1 cellular context compared by ENCODE assay signal in the genomic region with DNA sequence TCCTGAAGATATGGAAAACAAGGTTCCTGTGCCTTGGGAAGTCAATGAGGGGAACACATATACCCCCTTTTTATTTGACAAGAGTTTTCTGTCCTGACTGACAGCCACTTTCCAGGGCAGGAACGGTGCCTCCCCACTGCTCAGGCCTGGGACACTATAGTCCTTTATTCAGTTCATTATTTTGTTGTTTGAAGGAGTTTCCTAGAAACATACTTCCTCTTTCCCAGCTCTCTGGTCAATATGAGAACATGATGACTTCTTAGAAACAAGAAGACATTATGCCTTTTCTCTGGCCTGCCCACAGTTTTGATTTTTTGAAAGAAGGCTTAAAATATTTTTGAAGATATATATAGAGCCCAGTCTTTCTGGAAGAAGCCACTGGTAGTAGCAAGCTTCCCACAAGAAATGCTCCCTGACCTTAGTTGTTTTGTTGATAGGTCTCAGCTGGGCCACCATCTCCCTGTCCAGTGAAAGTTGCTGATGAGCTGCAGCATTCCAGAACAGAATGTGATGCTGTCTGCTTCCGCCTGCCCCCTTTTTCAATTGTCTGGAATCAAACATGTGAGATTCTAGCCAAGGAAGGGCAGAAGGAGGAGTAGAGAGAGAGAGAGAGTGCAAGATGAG.
TF ChIP-seq lines count a peak whose summit lies in the region.

No MANE protein-coding gene starts in this region.

TF ChIP-seq in GM23338, 12 proteins besides CTCF, POLR2A, EP300 and RAD21 (continued from another document):
- TF ChIP-seq, protein P1, sequence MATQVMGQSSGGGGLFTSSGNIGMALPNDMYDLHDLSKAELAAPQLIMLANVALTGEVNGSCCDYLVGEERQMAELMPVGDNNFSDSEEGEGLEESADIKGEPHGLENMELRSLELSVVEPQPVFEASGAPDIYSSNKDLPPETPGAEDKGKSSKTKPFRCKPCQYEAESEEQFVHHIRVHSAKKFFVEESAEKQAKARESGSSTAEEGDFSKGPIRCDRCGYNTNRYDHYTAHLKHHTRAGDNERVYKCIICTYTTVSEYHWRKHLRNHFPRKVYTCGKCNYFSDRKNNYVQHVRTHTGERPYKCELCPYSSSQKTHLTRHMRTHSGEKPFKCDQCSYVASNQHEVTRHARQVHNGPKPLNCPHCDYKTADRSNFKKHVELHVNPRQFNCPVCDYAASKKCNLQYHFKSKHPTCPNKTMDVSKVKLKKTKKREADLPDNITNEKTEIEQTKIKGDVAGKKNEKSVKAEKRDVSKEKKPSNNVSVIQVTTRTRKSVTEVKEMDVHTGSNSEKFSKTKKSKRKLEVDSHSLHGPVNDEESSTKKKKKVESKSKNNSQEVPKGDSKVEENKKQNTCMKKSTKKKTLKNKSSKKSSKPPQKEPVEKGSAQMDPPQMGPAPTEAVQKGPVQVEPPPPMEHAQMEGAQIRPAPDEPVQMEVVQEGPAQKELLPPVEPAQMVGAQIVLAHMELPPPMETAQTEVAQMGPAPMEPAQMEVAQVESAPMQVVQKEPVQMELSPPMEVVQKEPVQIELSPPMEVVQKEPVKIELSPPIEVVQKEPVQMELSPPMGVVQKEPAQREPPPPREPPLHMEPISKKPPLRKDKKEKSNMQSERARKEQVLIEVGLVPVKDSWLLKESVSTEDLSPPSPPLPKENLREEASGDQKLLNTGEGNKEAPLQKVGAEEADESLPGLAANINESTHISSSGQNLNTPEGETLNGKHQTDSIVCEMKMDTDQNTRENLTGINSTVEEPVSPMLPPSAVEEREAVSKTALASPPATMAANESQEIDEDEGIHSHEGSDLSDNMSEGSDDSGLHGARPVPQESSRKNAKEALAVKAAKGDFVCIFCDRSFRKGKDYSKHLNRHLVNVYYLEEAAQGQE (IDR thresholded peaks at IDR 0.05; ENCODE audit: unreplicated experiment) = no peak
- TF ChIP-seq EZH2phosphoT487 (IDR thresholded peaks at IDR 0.05; ENCODE audit: unreplicated experiment) = no peak
- no peak for TF ChIP-seq ZNF114 (CRISPR knock-in tag; IDR thresholded peaks at IDR 0.05)
- TF ChIP-seq CREB1 (CRISPR knock-in tag; IDR thresholded peaks at IDR 0.05; ENCODE audit: low read depth) = no peak
- no peak for TF ChIP-seq ZNF331 (CRISPR knock-in tag; IDR thresholded peaks at IDR 0.05; ENCODE audit: low read depth)
- no peak for TF ChIP-seq POLR2AphosphoS5 (IDR thresholded peaks at IDR 0.05; ENCODE audit: low read depth)
- TF ChIP-seq EZH2 (IDR thresholded peaks at IDR 0.05; ENCODE audit: low read depth, unreplicated experiment) = no peak
- no peak for TF ChIP-seq NANOG (IDR thresholded peaks at IDR 0.05; ENCODE audit: borderline replicate concordance)
- TF ChIP-seq, protein P2, sequence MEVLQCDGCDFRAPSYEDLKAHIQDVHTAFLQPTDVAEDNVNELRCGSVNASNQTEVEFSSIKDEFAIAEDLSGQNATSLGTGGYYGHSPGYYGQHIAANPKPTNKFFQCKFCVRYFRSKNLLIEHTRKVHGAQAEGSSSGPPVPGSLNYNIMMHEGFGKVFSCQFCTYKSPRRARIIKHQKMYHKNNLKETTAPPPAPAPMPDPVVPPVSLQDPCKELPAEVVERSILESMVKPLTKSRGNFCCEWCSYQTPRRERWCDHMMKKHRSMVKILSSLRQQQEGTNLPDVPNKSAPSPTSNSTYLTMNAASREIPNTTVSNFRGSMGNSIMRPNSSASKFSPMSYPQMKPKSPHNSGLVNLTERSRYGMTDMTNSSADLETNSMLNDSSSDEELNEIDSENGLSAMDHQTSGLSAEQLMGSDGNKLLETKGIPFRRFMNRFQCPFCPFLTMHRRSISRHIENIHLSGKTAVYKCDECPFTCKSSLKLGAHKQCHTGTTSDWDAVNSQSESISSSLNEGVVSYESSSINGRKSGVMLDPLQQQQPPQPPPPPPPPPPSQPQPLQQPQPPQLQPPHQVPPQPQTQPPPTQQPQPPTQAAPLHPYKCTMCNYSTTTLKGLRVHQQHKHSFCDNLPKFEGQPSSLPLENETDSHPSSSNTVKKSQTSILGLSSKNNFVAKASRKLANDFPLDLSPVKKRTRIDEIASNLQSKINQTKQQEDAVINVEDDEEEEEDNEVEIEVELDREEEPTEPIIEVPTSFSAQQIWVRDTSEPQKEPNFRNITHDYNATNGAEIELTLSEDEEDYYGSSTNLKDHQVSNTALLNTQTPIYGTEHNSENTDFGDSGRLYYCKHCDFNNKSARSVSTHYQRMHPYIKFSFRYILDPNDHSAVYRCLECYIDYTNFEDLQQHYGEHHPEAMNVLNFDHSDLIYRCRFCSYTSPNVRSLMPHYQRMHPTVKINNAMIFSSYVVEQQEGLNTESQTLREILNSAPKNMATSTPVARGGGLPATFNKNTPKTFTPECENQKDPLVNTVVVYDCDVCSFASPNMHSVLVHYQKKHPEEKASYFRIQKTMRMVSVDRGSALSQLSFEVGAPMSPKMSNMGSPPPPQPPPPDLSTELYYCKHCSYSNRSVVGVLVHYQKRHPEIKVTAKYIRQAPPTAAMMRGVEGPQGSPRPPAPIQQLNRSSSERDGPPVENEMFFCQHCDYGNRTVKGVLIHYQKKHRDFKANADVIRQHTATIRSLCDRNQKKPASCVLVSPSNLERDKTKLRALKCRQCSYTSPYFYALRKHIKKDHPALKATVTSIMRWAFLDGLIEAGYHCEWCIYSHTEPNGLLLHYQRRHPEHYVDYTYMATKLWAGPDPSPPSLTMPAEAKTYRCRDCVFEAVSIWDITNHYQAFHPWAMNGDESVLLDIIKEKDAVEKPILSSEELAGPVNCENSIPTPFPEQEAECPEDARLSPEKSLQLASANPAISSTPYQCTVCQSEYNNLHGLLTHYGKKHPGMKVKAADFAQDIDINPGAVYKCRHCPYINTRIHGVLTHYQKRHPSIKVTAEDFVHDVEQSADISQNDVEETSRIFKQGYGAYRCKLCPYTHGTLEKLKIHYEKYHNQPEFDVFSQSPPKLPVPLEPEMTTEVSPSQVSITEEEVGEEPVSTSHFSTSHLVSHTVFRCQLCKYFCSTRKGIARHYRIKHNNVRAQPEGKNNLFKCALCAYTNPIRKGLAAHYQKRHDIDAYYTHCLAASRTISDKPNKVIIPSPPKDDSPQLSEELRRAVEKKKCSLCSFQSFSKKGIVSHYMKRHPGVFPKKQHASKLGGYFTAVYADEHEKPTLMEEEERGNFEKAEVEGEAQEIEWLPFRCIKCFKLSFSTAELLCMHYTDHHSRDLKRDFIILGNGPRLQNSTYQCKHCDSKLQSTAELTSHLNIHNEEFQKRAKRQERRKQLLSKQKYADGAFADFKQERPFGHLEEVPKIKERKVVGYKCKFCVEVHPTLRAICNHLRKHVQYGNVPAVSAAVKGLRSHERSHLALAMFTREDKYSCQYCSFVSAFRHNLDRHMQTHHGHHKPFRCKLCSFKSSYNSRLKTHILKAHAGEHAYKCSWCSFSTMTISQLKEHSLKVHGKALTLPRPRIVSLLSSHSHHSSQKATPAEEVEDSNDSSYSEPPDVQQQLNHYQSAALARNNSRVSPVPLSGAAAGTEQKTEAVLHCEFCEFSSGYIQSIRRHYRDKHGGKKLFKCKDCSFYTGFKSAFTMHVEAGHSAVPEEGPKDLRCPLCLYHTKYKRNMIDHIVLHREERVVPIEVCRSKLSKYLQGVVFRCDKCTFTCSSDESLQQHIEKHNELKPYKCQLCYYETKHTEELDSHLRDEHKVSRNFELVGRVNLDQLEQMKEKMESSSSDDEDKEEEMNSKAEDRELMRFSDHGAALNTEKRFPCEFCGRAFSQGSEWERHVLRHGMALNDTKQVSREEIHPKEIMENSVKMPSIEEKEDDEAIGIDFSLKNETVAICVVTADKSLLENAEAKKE (CRISPR knock-in tag; IDR thresholded peaks at IDR 0.05) = no peak
- TF ChIP-seq JUNB (IDR thresholded peaks at IDR 0.05; ENCODE audit: unreplicated experiment) = no peak
- no peak for TF ChIP-seq STAT1 (IDR thresholded peaks at IDR 0.05; ENCODE audit: unreplicated experiment)
